8 cellular contexts compared by ENCODE assay signal in the genomic region with DNA sequence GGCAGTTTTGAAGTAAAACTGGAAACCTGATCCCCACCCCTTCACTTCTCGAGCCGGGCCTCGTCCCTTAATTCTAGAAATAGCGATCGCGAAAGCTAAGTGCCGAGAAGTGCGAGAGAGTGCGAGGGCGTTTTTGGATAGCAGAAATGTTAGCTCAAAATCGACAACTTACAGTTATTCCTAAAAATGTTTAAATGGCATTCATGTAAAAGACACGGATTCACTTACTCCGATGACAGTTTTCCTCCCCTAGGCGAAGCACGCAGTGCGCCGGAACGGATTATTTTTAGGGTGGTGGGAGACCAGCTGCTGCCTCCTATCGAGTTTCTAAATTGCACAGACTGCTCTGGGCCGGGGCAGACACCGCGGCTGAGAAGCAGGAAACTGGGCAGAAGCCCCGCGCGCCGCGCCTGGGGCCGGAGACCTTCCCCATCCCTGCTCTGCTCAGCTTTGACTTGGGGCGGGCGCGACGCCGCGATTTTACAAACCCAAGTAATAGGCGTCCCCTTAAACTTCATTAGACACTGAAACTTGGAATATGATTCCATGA. TPM values are rescaled to one million over a fixed set of nuclear protein-coding genes. Genes with fewer than 3 reads are reported as not detected.
DNase-seq lines count a peak whose midpoint lies in the region; FAIRE-seq and TF ChIP-seq lines count a peak whose summit lies in the region.

A gene (minus strand): TSS at position 455 of the 550 bp plus-strand sequence. CDS start 4,752 bp downstream, outside the sequence.

- H3K27ac Mint-ChIP-seq in type B pancreatic cell (peak within 1 kb of the TSS; percentile 19), immature natural killer cell (no peak within 1 kb of the TSS)

- H3K27ac ChIP-seq in mesenchymal stem cell (ENCODE audit: low read length, poor library complexity, severe bottlenecking) = peak within 1 kb of the TSS; percentile 37
- H3K27ac ChIP-seq in small intestine (ENCODE audit: low read depth in 1 of 2, low read length in 1 of 2) = peak within 1 kb of the TSS in 1 of 2 donors; percentile 81

- H3K4me2 ChIP-seq in mesenchymal stem cell (ENCODE audit: low read length, poor library complexity, severe bottlenecking) = peak within 1 kb of the TSS; percentile 70

- H3K4ac ChIP-seq in mesenchymal stem cell (ENCODE audit: low read depth in 1 of 2, low read length in 2 of 2) = no peak within 1 kb of the TSS

- peak within 1 kb of the TSS; percentile 83 for H3K4me3 ChIP-seq in endocrine pancreas (ENCODE audit: control insufficient read depth, insufficient read depth, low read length)
- H3K4me3 ChIP-seq in mesenchymal stem cell (ENCODE audit: insufficient read depth in 1 of 2, low read depth in 1 of 2, low read length in 2 of 2) = peak within 1 kb of the TSS; percentile 59 to 90
- peak within 1 kb of the TSS in 1 of 2 donors; percentile 1 for H3K4me3 ChIP-seq in small intestine (ENCODE audit: low read depth in 1 of 2, low read length in 2 of 2)

- H3K14ac ChIP-seq in mesenchymal stem cell (ENCODE audit: low read length in 2 of 2) = no peak within 1 kb of the TSS

- H2BK15ac ChIP-seq in mesenchymal stem cell (ENCODE audit: low read depth, poor library complexity, severe bottlenecking) = no peak within 1 kb of the TSS

- peaks cover 3% of the 10 kb centered on the region for H3K9me3 Mint-ChIP-seq in type B pancreatic cell
- peaks cover 0 to 38% (median 12%) of the 10 kb centered on the region in 6 donors for H3K9me3 Mint-ChIP-seq in immature natural killer cell

- peak within 1 kb of the TSS; percentile 85 for H3K4me3 Mint-ChIP-seq in type B pancreatic cell
- peak within 1 kb of the TSS in 1 of 5 donors; percentile 38 for H3K4me3 Mint-ChIP-seq in immature natural killer cell

- no peak for FAIRE-seq in small intestine (lab: Jason Lieb, UNC)

- no peak within 1 kb of the TSS for H2BK12ac ChIP-seq in mesenchymal stem cell (ENCODE audit: low read length in 2 of 2)

- no peak within 1 kb of the TSS for H3K18ac ChIP-seq in mesenchymal stem cell (ENCODE audit: low read depth in 1 of 2, low read length in 2 of 2)

- H3K27me3 Mint-ChIP-seq in type B pancreatic cell (peaks cover 97% of the 10 kb centered on the region), immature natural killer cell (ENCODE audit: low read depth in 3 of 3) (peaks cover 13 to 28% (median 20%) of the 10 kb centered on the region in 3 donors)

- no peak within 1 kb of the TSS for H3K23ac ChIP-seq in mesenchymal stem cell (ENCODE audit: low read length in 2 of 2)

- H3K36me3 ChIP-seq in endocrine pancreas (ENCODE audit: control insufficient read depth, insufficient read depth, low read length) = no peaks in the 10 kb centered on the region
- H3K36me3 ChIP-seq in mesenchymal stem cell (ENCODE audit: control insufficient read depth in 1 of 2, insufficient read depth in 2 of 2, low read depth in 1 of 2, low read length in 2 of 2) = peaks cover 0 to 3% of the 10 kb centered on the region in 2 experiments
- no peaks in the 10 kb centered on the region for H3K36me3 ChIP-seq in small intestine (ENCODE audit: control insufficient read depth in 2 of 2, insufficient read depth in 2 of 2, low read length in 2 of 2)

- H3K4me1 ChIP-seq in endocrine pancreas (ENCODE audit: control insufficient read depth, insufficient read depth, low read length) (no peaks in the 10 kb centered on the region), mesenchymal stem cell (ENCODE audit: control insufficient read depth, insufficient read depth, low read depth, low read length) (peaks cover 6% of the 10 kb centered on the region), small intestine (ENCODE audit: control insufficient read depth in 2 of 2, insufficient read depth in 1 of 2, low read depth in 1 of 2, low read length in 1 of 2) (no peaks in the 10 kb centered on the region)

- H2AFZ ChIP-seq in mesenchymal stem cell (ENCODE audit: low read depth, low read length) = peak within 1 kb of the TSS; percentile 32

- H3K4me1 Mint-ChIP-seq in type B pancreatic cell (ENCODE audit: unreplicated experiment) (no peaks in the 10 kb centered on the region), immature natural killer cell (peaks cover 0 to 9% of the 10 kb centered on the region in 2 donors)

- H3K36me3 Mint-ChIP-seq in type B pancreatic cell (peaks cover 3% of the 10 kb centered on the region), immature natural killer cell (peaks cover 0 to 7% (median 0%) of the 10 kb centered on the region in 3 donors)

- H4K8ac ChIP-seq in mesenchymal stem cell (ENCODE audit: low read length) = no peak within 1 kb of the TSS

- no peak within 1 kb of the TSS for H4K91ac ChIP-seq in mesenchymal stem cell (ENCODE audit: low read length)

- H3K9me3 ChIP-seq in endocrine pancreas (ENCODE audit: control insufficient read depth, low read length) (no peaks in the 10 kb centered on the region), mesenchymal stem cell (ENCODE audit: control insufficient read depth, low read length) (peaks cover 7% of the 10 kb centered on the region), small intestine (ENCODE audit: control insufficient read depth, low read depth) (no peaks in the 10 kb centered on the region)

- peak within 1 kb of the TSS; percentile 8 for H2BK120ac ChIP-seq in mesenchymal stem cell (ENCODE audit: low read depth, low read length)

- no peaks in the 10 kb centered on the region for H3K79me1 ChIP-seq in mesenchymal stem cell (replicated peaks; ENCODE audit: low read length, poor library complexity, severe bottlenecking)

- peak within 1 kb of the TSS; percentile 6 for H2AK5ac ChIP-seq in mesenchymal stem cell (ENCODE audit: low read length, severe bottlenecking)

- WGBS in mesenchymal stem cell = under 1% methylated on average over 24 of the region's 35 CpGs
- WGBS in small intestine, 3 donors = 3 to 7% (median 6%) methylated on average over 35 of the region's 35 CpGs

- H3K27me3 ChIP-seq in endocrine pancreas (ENCODE audit: control insufficient read depth, insufficient read depth, low read length) = no peaks in the 10 kb centered on the region
- no peaks in the 10 kb centered on the region for H3K27me3 ChIP-seq in mesenchymal stem cell (ENCODE audit: control insufficient read depth in 1 of 2, insufficient read depth in 1 of 2, low read length in 2 of 2)
- peaks cover 0 to 16% of the 10 kb centered on the region in 2 donors for H3K27me3 ChIP-seq in small intestine (ENCODE audit: control insufficient read depth in 2 of 2, insufficient read depth in 2 of 2, low read length in 2 of 2)

- no peak within 1 kb of the TSS for H2BK5ac ChIP-seq in mesenchymal stem cell (ENCODE audit: low read depth, low read length, poor library complexity, severe bottlenecking)

- peak within 1 kb of the TSS; percentile 73 for H3K9ac ChIP-seq in endocrine pancreas (ENCODE audit: control insufficient read depth, insufficient read depth, low read length)
- peak within 1 kb of the TSS; percentile 90 for H3K9ac ChIP-seq in mesenchymal stem cell (ENCODE audit: low read length)

- peak; percentile 53 for DNase-seq in EL
- DNase-seq in NCI-H524 treated with DMSO at 0.1 percent for 48 hours (lab: John Stamatoyannopoulos, UW) = peak; percentile 72
- DNase-seq in mesenchymal stem cell = peak; percentile 25
- no peak for DNase-seq in type B pancreatic cell (ENCODE audit: extremely low spot score, unreplicated experiment)
- DNase-seq in immature natural killer cell = no peak
- no peak for DNase-seq in small intestine
- DNase-seq in 8988T = no peak

- no peak for TF ChIP-seq CTCF in type B pancreatic cell (conservative IDR thresholded peaks at IDR 0.05)

RNA-seq across cellular contexts. Expression of the gene that starts here (rescaled TPM):
- 0.01 TPM for polyA plus RNA-seq in mesenchymal stem cell (2013, experiment 1 of 2)
- 0.01 TPM for polyA plus RNA-seq in mesenchymal stem cell (2013, experiment 2 of 2)
- total RNA-seq in type B pancreatic cell (ENCODE audit: low replicate concordance) = 2.6 and 7.8 TPM in 2 replicates
- polyA plus RNA-seq in immature natural killer cell (not detected), small intestine (1 to 10 TPM in 1 of 3 donors, under 1 TPM in 1, not detected in 1; under 0.01 to 2.5 TPM)

Comparison
In these comparisons a context has a peak if more than half of its experiments do, and no peak if none do; other contexts are left out.
1. DNase-seq: peak in EL (single experiment), NCI-H524 treated with DMSO at 0.1 percent for 48 hours (single experiment) and mesenchymal stem cell (single experiment); none in type B pancreatic cell (single experiment), immature natural killer cell (0 of 3), small intestine (single experiment) and 8988T (single experiment).